Comparison of ENCODE assay signal across 17 cellular contexts in the genomic region with DNA sequence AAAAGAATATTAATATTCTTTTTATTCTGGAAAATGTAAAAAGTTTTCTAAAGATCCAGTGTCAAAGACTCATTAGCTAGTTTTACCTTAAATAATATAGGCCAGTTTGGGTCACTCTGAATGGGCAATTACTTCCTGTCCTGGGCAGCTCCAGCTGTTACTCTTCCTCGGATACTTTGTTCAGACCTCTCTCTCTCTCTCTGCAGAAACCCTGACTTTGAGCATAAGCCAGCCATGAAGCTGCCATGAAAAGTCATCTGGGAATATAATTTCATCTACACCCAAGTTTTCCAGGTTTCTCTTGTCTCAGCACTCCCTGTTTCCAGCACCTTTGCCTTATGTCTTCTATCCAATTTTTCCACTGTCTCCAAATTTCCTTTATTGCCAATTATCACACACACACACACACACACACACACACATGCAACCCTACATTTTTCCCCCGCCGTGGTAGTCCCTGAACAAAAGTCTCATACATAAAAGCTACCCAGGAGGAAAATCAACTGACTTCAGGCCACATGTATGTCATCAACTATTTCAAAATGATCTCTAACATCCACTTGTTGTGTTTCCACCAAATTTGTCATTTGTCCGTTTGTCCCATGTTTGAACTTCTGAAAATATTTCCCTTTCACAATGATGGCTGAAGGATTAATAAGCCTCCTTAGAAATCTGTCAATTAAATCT.
"Had no signal": no experiment of that assay in that cellular context is flagged by ENCODE, and none has a peak within 500 bp of the region (broad histone marks: within the 10 kb centered on the region; RNA-seq: fewer than 3 reads in every experiment).

No MANE protein-coding gene starts in this region.

- H3K9me3 ChIP-seq: gastroesophageal sphincter, lower lobe of right lung, suprapubic skin had no signal

- H3K4me3 ChIP-seq: adrenal gland, cardiac muscle cell, gastroesophageal sphincter, lower lobe of right lung, smooth muscle cell, suprapubic skin had no signal

- H2AFZ ChIP-seq: parathyroid adenoma had no signal

- H3K27ac ChIP-seq: adrenal gland, cardiac muscle cell, gastroesophageal sphincter, lower lobe of right lung, parathyroid adenoma, suprapubic skin, WERI-Rb-1 had no signal

- H3K79me2 ChIP-seq: parathyroid adenoma had no signal

- H3K9ac ChIP-seq: parathyroid adenoma had no signal

- H3K36me3 ChIP-seq: adrenal gland, cardiac muscle cell, gastroesophageal sphincter, lower lobe of right lung, suprapubic skin, WERI-Rb-1 had no signal

- ATAC-seq: activated CD4-positive, alpha-beta T cell treated with anti-CD3 and anti-CD28 coated beads for 36 hours; activated CD8-positive, alpha-beta T cell treated with anti-CD3 and anti-CD28 coated beads for 36 hours; activated T-cell treated with anti-CD3 and anti-CD28 coated beads, Interleukin-2, amount 50 U/mL, for 4 hours; gastroesophageal sphincter; T-helper 17 cell had no signal

- H3K4me2 ChIP-seq: smooth muscle cell had no signal

- H3K4me1 ChIP-seq: adrenal gland, lower lobe of right lung, parathyroid adenoma had no signal

- H3K27me3 ChIP-seq: adrenal gland, dorsolateral prefrontal cortex, gastroesophageal sphincter, suprapubic skin had no signal

- DNase-seq: activated CD4-positive, alpha-beta T cell treated with anti-CD3 and anti-CD28 coated beads for 36 hours; activated CD8-positive, alpha-beta T cell treated with anti-CD3 and anti-CD28 coated beads for 36 hours; activated effector memory CD4-positive, alpha-beta T cell treated with anti-CD3 and anti-CD28 coated beads, Interleukin-2, amount 50 U/mL, for 16 hours; activated T-cell treated with anti-CD3 and anti-CD28 coated beads, Interleukin-2, amount 50 U/mL, for 4 hours; adrenal gland; dorsolateral prefrontal cortex; erythroblast; kidney glomerular epithelial cell; lower lobe of right lung; T-helper 17 cell; trophoblast cell; WERI-Rb-1 had no signal
